Comparison of ENCODE assay signal across 24 cellular contexts in the genomic region with DNA sequence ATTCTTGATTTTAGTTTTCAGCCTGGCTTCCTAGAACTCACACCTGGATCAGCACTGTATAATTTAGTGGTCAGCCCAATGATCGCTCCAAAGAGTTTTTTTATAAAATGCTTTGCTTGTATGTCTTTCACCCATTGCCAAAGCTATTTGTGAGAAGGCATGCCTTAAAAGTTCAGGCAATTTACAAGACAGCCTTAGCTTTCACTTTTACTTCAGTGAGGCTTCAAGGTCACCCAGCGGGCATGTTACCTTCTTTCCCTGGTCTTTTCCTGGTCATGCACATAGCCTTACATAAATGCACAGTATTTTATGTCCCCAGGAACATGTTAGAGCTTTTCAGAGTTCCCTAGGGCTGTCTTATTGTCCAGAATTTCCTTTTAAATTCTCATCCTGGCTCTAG.
DNase-seq lines count a peak whose midpoint lies in the region; ATAC-seq, FAIRE-seq and TF ChIP-seq lines count a peak whose summit lies in the region.
"Had no signal": no experiment of that assay in that cellular context is flagged by ENCODE, and none has a peak within 500 bp of the region (broad histone marks: within the 10 kb centered on the region; RNA-seq: fewer than 3 reads in every experiment).

No MANE protein-coding gene starts in this region.

- H4K20me1 ChIP-seq in IMR-90 (ENCODE audit: insufficient read depth, low read length) = no peaks in the 10 kb centered on the region

- H2BK120ac ChIP-seq in IMR-90 (ENCODE audit: low read depth, low read length) (no peak overlapping the region), trophoblast cell (ENCODE audit: insufficient read depth, low read length, poor library complexity) (no peak overlapping the region)

- H3K4ac ChIP-seq in IMR-90 (ENCODE audit: low read depth, low read length) = no peak overlapping the region
- H3K4ac ChIP-seq in trophoblast cell (ENCODE audit: low read depth, low read length) = no peak overlapping the region

- H2BK20ac ChIP-seq in IMR-90 (ENCODE audit: low read depth, low read length) = no peak overlapping the region

- H3K27ac ChIP-seq in IMR-90 (ENCODE audit: insufficient read depth, low read length) = no peak overlapping the region
- peak overlapping the region in 1 of 2 donors; percentile 71 for H3K27ac ChIP-seq in kidney (ENCODE audit: low read depth in 2 of 2, low read length in 2 of 2)
- H3K27ac ChIP-seq in trophoblast cell (ENCODE audit: low read depth, low read length) = peak overlapping the region; percentile 1
- H3K27ac ChIP-seq: A549, GM23248, Peyer's patch, SJCRH30 had no signal

- H3K4me2 ChIP-seq in IMR-90 (ENCODE audit: low read depth, low read length) (peak overlapping the region; percentile 62), trophoblast cell (ENCODE audit: low read length) (no peak overlapping the region)
- H3K4me2 ChIP-seq: A549 had no signal

- H3K27ac Mint-ChIP-seq in T-cell = no peak overlapping the region
- H3K27ac Mint-ChIP-seq in activated CD4-positive, alpha-beta T cell treated with anti-CD3 and anti-CD28 coated beads, Interleukin-2, amount 10 ng/mL, durations not matched to agents 7 days and 5 days = no peak overlapping the region

- no peak overlapping the region for H3K18ac ChIP-seq in IMR-90 (ENCODE audit: low read depth, low read length)
- no peak overlapping the region for H3K18ac ChIP-seq in trophoblast cell (ENCODE audit: low read length)

- no peaks in the 10 kb centered on the region for H3K27me3 ChIP-seq in IMR-90 (ENCODE audit: control insufficient read depth, insufficient read depth, low read length)
- H3K27me3 ChIP-seq in trophoblast cell (ENCODE audit: insufficient read depth, low read length) = no peaks in the 10 kb centered on the region
- H3K27me3 ChIP-seq: BE2C, Peyer's patch, SJCRH30 had no signal

- no peaks in the 10 kb centered on the region for H3K36me3 Mint-ChIP-seq in T-cell
- H3K36me3 Mint-ChIP-seq in activated CD4-positive, alpha-beta T cell treated with anti-CD3 and anti-CD28 coated beads, Interleukin-2, amount 10 ng/mL, durations not matched to agents 7 days and 5 days (ENCODE audit: low read depth) = no peaks in the 10 kb centered on the region

- H4K8ac ChIP-seq in IMR-90 (ENCODE audit: low read depth in 2 of 2, low read length in 2 of 2) (no peak overlapping the region), trophoblast cell (ENCODE audit: low read depth, low read length) (no peak overlapping the region)

- H3K14ac ChIP-seq in IMR-90 (replicated peaks; ENCODE audit: low read depth, low read length) (no peak overlapping the region), trophoblast cell (ENCODE audit: low read length) (no peak overlapping the region)

- H3K79me1 ChIP-seq in IMR-90 (ENCODE audit: low read depth in 1 of 2, low read length in 2 of 2) (no peaks in the 10 kb centered on the region), trophoblast cell (ENCODE audit: low read length) (no peaks in the 10 kb centered on the region)

- H2BK5ac ChIP-seq in IMR-90 (ENCODE audit: low read depth, low read length, poor library complexity, severe bottlenecking) = no peak overlapping the region
- no peak overlapping the region for H2BK5ac ChIP-seq in trophoblast cell (ENCODE audit: low read depth, low read length, poor library complexity)

- intact Hi-C loops in IMR-90 (cut with micrococcal nuclease) = loop anchor here (10.0 kb wide), 1 partner anchor 124 kb away; no protein-coding TSS in a partner anchor
- intact Hi-C loops in kidney (cut with DNase I) = no loop called here

- H3K9me3 ChIP-seq in IMR-90 (ENCODE audit: control insufficient read depth, insufficient read depth, low read length) (no peaks in the 10 kb centered on the region; the same call in 1 of the 2 replicates), kidney (ENCODE audit: control insufficient read depth in 1 of 2, low read length in 2 of 2) (no peaks in the 10 kb centered on the region), trophoblast cell (ENCODE audit: insufficient read depth, low read depth, low read length) (no peaks in the 10 kb centered on the region)
- H3K9me3 ChIP-seq: A549, BE2C, SJCRH30 had no signal

- 60% methylated on average over 1 of the region's 2 CpGs; no CpG with 5 or more reads in 1 of the 2 experiments for WGBS in IMR-90 (ENCODE audit: extremely low coverage in 2 of 2, insufficient read length in 1 of 2), 2 experiments
- WGBS in trophoblast cell (ENCODE audit: extremely low coverage, insufficient coverage, insufficient read length) = no CpG with 5 or more reads among the region's 2 CpGs

- CTCF ChIA-PET in IMR-90 (lab: Yijun Ruan, JAX) (interaction anchor here (0.9 to 1.4 kb wide), 3 partner anchors 10 to 237 kb away, joined by 3 read pairs; no protein-coding TSS in a partner anchor), T-cell (lab: Charles Lee) (no interaction called here)
- CTCF ChIA-PET in activated CD4-positive, alpha-beta T cell treated with anti-CD3 and anti-CD28 coated beads, Interleukin-2, amount 10 ng/mL, durations not matched to agents 7 days and 5 days (lab: Charles Lee) = no interaction called here

- H4K91ac ChIP-seq in IMR-90 (ENCODE audit: insufficient read depth, low read depth, low read length) (no peak overlapping the region), trophoblast cell (ENCODE audit: low read depth, low read length) (no peak overlapping the region)

- H3K27me3 Mint-ChIP-seq in T-cell = peaks cover 1 to 16% of the 10 kb centered on the region in 2 donors
- no peaks in the 10 kb centered on the region for H3K27me3 Mint-ChIP-seq in activated CD4-positive, alpha-beta T cell treated with anti-CD3 and anti-CD28 coated beads, Interleukin-2, amount 10 ng/mL, durations not matched to agents 7 days and 5 days

- no peak overlapping the region for H3K23ac ChIP-seq in IMR-90 (ENCODE audit: low read depth, low read length)
- H3K23ac ChIP-seq in trophoblast cell (ENCODE audit: low read length) = no peak overlapping the region

- no peak overlapping the region for H4K12ac ChIP-seq in trophoblast cell (ENCODE audit: low read depth, low read length)

- no peaks in the 10 kb centered on the region for H3K4me1 Mint-ChIP-seq in T-cell
- H3K4me1 Mint-ChIP-seq in activated CD4-positive, alpha-beta T cell treated with anti-CD3 and anti-CD28 coated beads, Interleukin-2, amount 10 ng/mL, durations not matched to agents 7 days and 5 days = no peaks in the 10 kb centered on the region

- FAIRE-seq in kidney (lab: Jason Lieb, UNC) = no peak
- FAIRE-seq: A549, D721Med, GM12878 had no signal

- no peaks in the 10 kb centered on the region for H3K9me1 ChIP-seq in IMR-90 (ENCODE audit: insufficient read depth, low read length)

- H2BK12ac ChIP-seq in trophoblast cell (ENCODE audit: low read length) = no peak overlapping the region

- DNase-seq in IMR-90 (no peak), RPMI7951 (ENCODE audit: low read depth) (peak; percentile 47), kidney (no peak), trophoblast cell (no peak), GM03348 (ENCODE audit: low spot score) (no peak), cerebellar nuclear complex (lab: John Stamatoyannopoulos, UW) (no peak), T-cell (no peak)
- no peak for DNase-seq in activated CD4-positive, alpha-beta T cell treated with anti-CD3 and anti-CD28 coated beads, Interleukin-2, amount 10 ng/mL, durations not matched to agents 7 days and 5 days
- DNase-seq: BE2C, DMS53, EL, GF-D8, GM23248, HCEC 1CT, KG1, NCI-H1694, NCI-H2081 treated with DMSO at 0.1 percent for 48 hours, NCI-H2171 treated with DMSO at 0.1 percent for 48 hours, NCI-H69, Peyer's patch, SJCRH30 had no signal

- H3K4me1 ChIP-seq in IMR-90 (ENCODE audit: control insufficient read depth, insufficient read depth, low read length) (no peaks in the 10 kb centered on the region), kidney (ENCODE audit: control insufficient read depth in 1 of 2, insufficient read depth in 1 of 2, low read depth in 1 of 2, low read length in 2 of 2) (no peaks in the 10 kb centered on the region), trophoblast cell (ENCODE audit: control insufficient read depth in 1 of 2, insufficient read depth in 2 of 2, low read length in 2 of 2) (peaks cover 0 to 5% of the 10 kb centered on the region in 2 experiments)
- H3K4me1 ChIP-seq: A549, BE2C, Peyer's patch, SJCRH30 had no signal

- H3K4me3 ChIP-seq in IMR-90 (ENCODE audit: insufficient read depth, low read depth, low read length) = no peak overlapping the region
- peak overlapping the region; percentile 21 to 40 for H3K4me3 ChIP-seq in kidney (ENCODE audit: low read length in 2 of 2)
- H3K4me3 ChIP-seq in trophoblast cell (ENCODE audit: low read depth, low read length) = no peak overlapping the region
- H3K4me3 ChIP-seq: A549, GM12878, GM23248, Peyer's patch, SJCRH30 had no signal

- H2AK9ac ChIP-seq in IMR-90 (replicated peaks; ENCODE audit: low read depth, low read length, poor library complexity) = no peak overlapping the region

- POLR2A ChIA-PET in IMR-90 (lab: Charles Lee; ENCODE audit: unreplicated experiment) (no interaction called here), T-cell (lab: Charles Lee) (no interaction called here)
- POLR2A ChIA-PET in activated CD4-positive, alpha-beta T cell treated with anti-CD3 and anti-CD28 coated beads, Interleukin-2, amount 10 ng/mL, durations not matched to agents 7 days and 5 days (lab: Charles Lee) = no interaction called here

- TF ChIP-seq RAD21 in IMR-90 (IDR thresholded peaks at IDR 0.05; ENCODE audit: low read length) = no peak

- peaks cover 5 to 25% (median 6%) of the 10 kb centered on the region in 3 donors for H3K9me3 Mint-ChIP-seq in T-cell
- H3K9me3 Mint-ChIP-seq in activated CD4-positive, alpha-beta T cell treated with anti-CD3 and anti-CD28 coated beads, Interleukin-2, amount 10 ng/mL, durations not matched to agents 7 days and 5 days = no peaks in the 10 kb centered on the region

- no peaks in the 10 kb centered on the region for H3K36me3 ChIP-seq in IMR-90 (ENCODE audit: control insufficient read depth, insufficient read depth, low read length)
- no peaks in the 10 kb centered on the region for H3K36me3 ChIP-seq in kidney (ENCODE audit: control insufficient read depth in 1 of 2, insufficient read depth in 2 of 2, low read length in 2 of 2)
- no peaks in the 10 kb centered on the region for H3K36me3 ChIP-seq in trophoblast cell (ENCODE audit: control insufficient read depth in 1 of 2, insufficient read depth in 2 of 2, low read length in 2 of 2)
- H3K36me3 ChIP-seq: BE2C, Peyer's patch, SJCRH30 had no signal

- ATAC-seq in IMR-90 (ENCODE audit: low read depth) (no peak), T-cell (replicated peaks in 1 of 4) (no peak)
- ATAC-seq: A549, GM12878 had no signal

- TF ChIP-seq POLR2A in IMR-90 (IDR thresholded peaks at IDR 0.05; ENCODE audit: low read depth, low read length) = no peak

- dilution Hi-C loops in IMR-90 (cut with HindIII; ENCODE audit: low sequenced_read_pairs, unreplicated experiment) = no loop called here

- TF ChIP-seq CTCF in IMR-90 (conservative IDR thresholded peaks at IDR 0.05; ENCODE audit: low read depth, low read length) = no peak
- no peak for TF ChIP-seq CTCF in kidney (IDR thresholded peaks at IDR 0.05; ENCODE audit: borderline replicate concordance, extremely low read depth, insufficient read depth)

- H2AFZ ChIP-seq in IMR-90 (replicated peaks; ENCODE audit: low read length, poor library complexity) = no peak overlapping the region
- H2AFZ ChIP-seq in trophoblast cell (ENCODE audit: insufficient read depth, low read length, poor library complexity) = no peak overlapping the region
- H2AFZ ChIP-seq: GM23248 had no signal

- H3K79me2 ChIP-seq in trophoblast cell (ENCODE audit: control insufficient read depth, insufficient read depth, low read length, poor library complexity) = no peaks in the 10 kb centered on the region

- no peak overlapping the region for H3K4me3 Mint-ChIP-seq in T-cell
- no peak overlapping the region for H3K4me3 Mint-ChIP-seq in activated CD4-positive, alpha-beta T cell treated with anti-CD3 and anti-CD28 coated beads, Interleukin-2, amount 10 ng/mL, durations not matched to agents 7 days and 5 days

- H3K9ac ChIP-seq in IMR-90 (ENCODE audit: low read depth, low read length) = no peak overlapping the region
- H3K9ac ChIP-seq in kidney (ENCODE audit: low read length in 2 of 2) = no peak overlapping the region
- H3K9ac ChIP-seq in trophoblast cell (ENCODE audit: low read length) = no peak overlapping the region
- H3K9ac ChIP-seq: GM23248 had no signal

- H4K5ac ChIP-seq in IMR-90 (ENCODE audit: low read depth, low read length) = no peak overlapping the region

- H2AK5ac ChIP-seq in IMR-90 (ENCODE audit: low read depth, low read length) (no peak overlapping the region), trophoblast cell (ENCODE audit: low read length) (no peak overlapping the region)

- H3K56ac ChIP-seq in IMR-90 (ENCODE audit: extremely low read depth, insufficient read depth, low read length) = no peak overlapping the region

- no peak overlapping the region for H2BK15ac ChIP-seq in IMR-90 (ENCODE audit: low read depth, low read length)

- BruUV-seq in IMR-90 (replicated peaks; lab: Mats Ljungman, UMichigan) = no TSS peak

- in situ Hi-C loops in IMR-90 (cut with MboI; ENCODE audit: low sequenced_read_pairs) = no loop called here

Comparison
In these comparisons a context has a peak if more than half of its experiments do, and no peak if none do; other contexts are left out.
1. H3K4me3 ChIP-seq: peak in kidney (2 of 2); none in IMR-90 (single experiment) and trophoblast cell (single experiment).